16 cellular contexts compared by ENCODE assay signal in genomic region chr9:14245901-14246525, GRCh38.
DNase-seq lines count a peak whose midpoint lies in the region; ATAC-seq and TF ChIP-seq lines count a peak whose summit lies in the region.
"Had no signal": no experiment of that assay in that cellular context is flagged by ENCODE, and none has a peak within 500 bp of the region (broad histone marks: within the 10 kb centered on the region; RNA-seq: fewer than 3 reads in every experiment).

No MANE protein-coding gene starts in this region.

- no peak for ATAC-seq in natural killer cell treated with Interleukin-12 subunit alpha and Interleukin-12 subunit beta and Interleukin-15 and Interleukin-18, amount 100 ng/mL, for 72 hours
- ATAC-seq: activated CD4-positive, alpha-beta T cell treated with anti-CD3 and anti-CD28 coated beads for 36 hours had no signal

- no TSS peak for BruUV-seq in Calu3 (replicated peaks; lab: Mats Ljungman, UMichigan)

- peak overlapping the region; percentile 54 for H3K27ac Mint-ChIP-seq in Calu3 (ENCODE audit: unreplicated experiment)
- H3K27ac Mint-ChIP-seq in mesothelial cell of epicardium: peak overlapping the region; percentile 27
- H3K27ac Mint-ChIP-seq in natural killer cell treated with Interleukin-12 subunit alpha and Interleukin-12 subunit beta and Interleukin-15 and Interleukin-18, amount 100 ng/mL, for 72 hours: no peak overlapping the region
- H3K27ac Mint-ChIP-seq: activated CD4-positive, alpha-beta T cell treated with anti-CD3 and anti-CD28 coated beads for 36 hours; activated naive CD4-positive, alpha-beta T cell treated with anti-CD3 and anti-CD28 coated beads, Interleukin-2, amount 50 U/mL, for 24 hours had no signal

- intact Hi-C loops in Calu3 (cut with micrococcal nuclease; ENCODE audit: unreplicated experiment): no loop called here

- peaks cover 41% of the 10 kb centered on the region for H3K4me1 Mint-ChIP-seq in Calu3 (ENCODE audit: low read depth, unreplicated experiment)
- H3K4me1 Mint-ChIP-seq in mesothelial cell of epicardium: peaks cover 87% of the 10 kb centered on the region
- H3K4me1 Mint-ChIP-seq in natural killer cell treated with Interleukin-12 subunit alpha and Interleukin-12 subunit beta and Interleukin-15 and Interleukin-18, amount 100 ng/mL, for 72 hours (ENCODE audit: low read depth in 2 of 2): no peaks in the 10 kb centered on the region
- H3K4me1 Mint-ChIP-seq: activated CD4-positive, alpha-beta T cell treated with anti-CD3 and anti-CD28 coated beads for 36 hours; activated naive CD4-positive, alpha-beta T cell treated with anti-CD3 and anti-CD28 coated beads, Interleukin-2, amount 50 U/mL, for 24 hours; central memory CD8-positive, alpha-beta T cell had no signal

- no peak for DNase-seq in Calu3
- peak; percentile 79 for DNase-seq in NCI-H226
- peak; percentile 23 for DNase-seq in dermis blood vessel endothelial cell
- DNase-seq in mesothelial cell of epicardium (ENCODE audit: low spot score in 2 of 2, unreplicated experiment in 2 of 2): no peak
- DNase-seq in AG08396 (ENCODE audit: low spot score): no peak
- no peak for DNase-seq in HuH-7 (ENCODE audit: low spot score)
- no peak for DNase-seq in natural killer cell treated with Interleukin-12 subunit alpha and Interleukin-12 subunit beta and Interleukin-15 and Interleukin-18, amount 100 ng/mL, for 72 hours (ENCODE audit: low spot score)
- DNase-seq in NCI-H1694 treated with DMSO at 0.1 percent for 48 hours (lab: John Stamatoyannopoulos, UW): no peak
- DNase-seq: activated CD4-positive, alpha-beta T cell treated with anti-CD3 and anti-CD28 coated beads for 36 hours; midbrain; NCI-H1048; occipital lobe; SHP77; stimulated activated naive CD4-positive, alpha-beta T cell had no signal

- H3K36me3 Mint-ChIP-seq in Calu3 (ENCODE audit: insufficient read depth, unreplicated experiment) (peaks cover 10% of the 10 kb centered on the region), mesothelial cell of epicardium (peaks cover 3% of the 10 kb centered on the region)
- H3K36me3 Mint-ChIP-seq in natural killer cell treated with Interleukin-12 subunit alpha and Interleukin-12 subunit beta and Interleukin-15 and Interleukin-18, amount 100 ng/mL, for 72 hours: no peaks in the 10 kb centered on the region
- H3K36me3 Mint-ChIP-seq: activated naive CD4-positive, alpha-beta T cell treated with anti-CD3 and anti-CD28 coated beads, Interleukin-2, amount 50 U/mL, for 24 hours had no signal

- H3K9me3 Mint-ChIP-seq in Calu3 (ENCODE audit: low read depth, unreplicated experiment) (no peaks in the 10 kb centered on the region), mesothelial cell of epicardium (no peaks in the 10 kb centered on the region)
- H3K9me3 Mint-ChIP-seq in natural killer cell treated with Interleukin-12 subunit alpha and Interleukin-12 subunit beta and Interleukin-15 and Interleukin-18, amount 100 ng/mL, for 72 hours: peaks cover 3% of the 10 kb centered on the region
- H3K9me3 Mint-ChIP-seq: activated naive CD4-positive, alpha-beta T cell treated with anti-CD3 and anti-CD28 coated beads, Interleukin-2, amount 50 U/mL, for 24 hours; central memory CD8-positive, alpha-beta T cell had no signal

- CTCF ChIA-PET in Calu3 (lab: Charles Lee): no interaction called here

- no peaks in the 10 kb centered on the region for H3K27me3 Mint-ChIP-seq in Calu3 (ENCODE audit: unreplicated experiment)
- H3K27me3 Mint-ChIP-seq in mesothelial cell of epicardium (ENCODE audit: low read depth): no peaks in the 10 kb centered on the region
- no peaks in the 10 kb centered on the region for H3K27me3 Mint-ChIP-seq in natural killer cell treated with Interleukin-12 subunit alpha and Interleukin-12 subunit beta and Interleukin-15 and Interleukin-18, amount 100 ng/mL, for 72 hours
- H3K27me3 Mint-ChIP-seq: central memory CD8-positive, alpha-beta T cell had no signal

- TF ChIP-seq CTCF in Calu3 (IDR thresholded peaks at IDR 0.05; ENCODE audit: unreplicated experiment): no peak
- no peak for TF ChIP-seq CTCF in mesothelial cell of epicardium (IDR thresholded peaks at IDR 0.05; ENCODE audit: unreplicated experiment)

- no peak overlapping the region for H3K4me3 Mint-ChIP-seq in Calu3 (ENCODE audit: low read depth, unreplicated experiment)
- no peak overlapping the region for H3K4me3 Mint-ChIP-seq in mesothelial cell of epicardium
- H3K4me3 Mint-ChIP-seq in natural killer cell treated with Interleukin-12 subunit alpha and Interleukin-12 subunit beta and Interleukin-15 and Interleukin-18, amount 100 ng/mL, for 72 hours: no peak overlapping the region
- H3K4me3 Mint-ChIP-seq: activated CD4-positive, alpha-beta T cell treated with anti-CD3 and anti-CD28 coated beads for 36 hours; activated naive CD4-positive, alpha-beta T cell treated with anti-CD3 and anti-CD28 coated beads, Interleukin-2, amount 50 U/mL, for 24 hours; central memory CD8-positive, alpha-beta T cell had no signal

Comparison
In these comparisons a context has a peak if more than half of its experiments do, and no peak if none do; other contexts are left out.
1. DNase-seq: peak in NCI-H226 (single experiment) and dermis blood vessel endothelial cell (single experiment); none in Calu3 (single experiment), mesothelial cell of epicardium (0 of 2), AG08396 (single experiment), HuH-7 (single experiment), natural killer cell treated with Interleukin-12 subunit alpha and Interleukin-12 subunit beta and Interleukin-15 and Interleukin-18, amount 100 ng/mL, for 72 hours (single experiment) and NCI-H1694 treated with DMSO at 0.1 percent for 48 hours (single experiment).
2. H3K27ac Mint-ChIP-seq: peak in Calu3 (single experiment) and mesothelial cell of epicardium (single experiment); none in natural killer cell treated with Interleukin-12 subunit alpha and Interleukin-12 subunit beta and Interleukin-15 and Interleukin-18, amount 100 ng/mL, for 72 hours (0 of 2).